In genomic region chr16:23469814-23470213, GRCh38 we compare ENCODE assay signal across 10 cellular contexts. TPM values are rescaled to one million over a fixed set of nuclear protein-coding genes. Genes with fewer than 3 reads are reported as not detected.
DNase-seq lines count a peak whose midpoint lies in the region; ATAC-seq and TF ChIP-seq lines count a peak whose summit lies in the region.
"Had no signal": no experiment of that assay in that cellular context is flagged by ENCODE, and none has a peak within 500 bp of the region (broad histone marks: within the 10 kb centered on the region; RNA-seq: fewer than 3 reads in every experiment).

No MANE protein-coding gene starts in this region.

- H3K27me3 ChIP-seq in body of pancreas (no peaks in the 10 kb centered on the region), prostate gland (replicated peaks; ENCODE audit: insufficient read depth) (no peaks in the 10 kb centered on the region)
- H3K27me3 ChIP-seq: esophagus squamous epithelium, sigmoid colon had no signal

- ATAC-seq in body of pancreas, result peak; percentile 83
- ATAC-seq in GM21825 (IDR thresholded peaks at IDR 0.05; ENCODE audit: unreplicated experiment), result no peak

- TF ChIP-seq POLR2A in body of pancreas (IDR thresholded peaks at IDR 0.05) (no peak), prostate gland (IDR thresholded peaks at IDR 0.05) (no peak)

- DNase-seq in NCI-H524 (lab: John Stamatoyannopoulos, UW), result peak; percentile 48 to 79
- no peak for DNase-seq in NCI-H524 treated with DMSO at 0.1 percent for 48 hours (lab: John Stamatoyannopoulos, UW)
- DNase-seq in NCI-H2107 treated with DMSO at 0.1 percent for 48 hours (lab: John Stamatoyannopoulos, UW; ENCODE audit: unreplicated experiment), result peak; percentile 52
- DNase-seq in body of pancreas, result peak; percentile 39 to 71 (median 50)
- DNase-seq in prostate gland (ENCODE audit: low spot score), result peak; percentile 50
- DNase-seq in retina, result no peak
- DNase-seq in NCI-H1436 (lab: John Stamatoyannopoulos, UW), result no peak
- DNase-seq: esophagus squamous epithelium, sigmoid colon had no signal

- H3K9me3 ChIP-seq in body of pancreas (no peaks in the 10 kb centered on the region), prostate gland (no peaks in the 10 kb centered on the region)
- H3K9me3 ChIP-seq: esophagus squamous epithelium, sigmoid colon had no signal

- H3K4me1 ChIP-seq in body of pancreas, result peaks cover 10% of the 10 kb centered on the region
- no peaks in the 10 kb centered on the region for H3K4me1 ChIP-seq in prostate gland (replicated peaks)
- H3K4me1 ChIP-seq: esophagus squamous epithelium, sigmoid colon had no signal

- intact Hi-C loops in body of pancreas (cut with DNase I), result no loop called here
- intact Hi-C loops in prostate gland (cut with DNase I), result no loop called here

- H3K36me3 ChIP-seq in body of pancreas (replicated peaks in 1 of 2; ENCODE audit: insufficient read depth in 1 of 2, low read depth in 2 of 2) (peaks cover 11 to 31% of the 10 kb centered on the region in 2 donors), prostate gland (peaks cover 6 to 21% of the 10 kb centered on the region in 2 donors)

- 57 to 61% methylated on average over 3 to 6 of the region's 6 CpGs for WGBS in body of pancreas, 2 donors
- 48% methylated on average over 6 of the region's 6 CpGs for WGBS in prostate gland

- TF ChIP-seq CTCF in body of pancreas (IDR thresholded peaks at IDR 0.05) (no peak), prostate gland (IDR thresholded peaks at IDR 0.05) (no peak)

- peak overlapping the region in 2 of 4 donors; percentile 36 to 55 for H3K27ac ChIP-seq in body of pancreas
- no peak overlapping the region for H3K27ac ChIP-seq in prostate gland
- H3K27ac ChIP-seq: esophagus squamous epithelium, sigmoid colon had no signal

- H3K4me3 ChIP-seq in body of pancreas (no peak overlapping the region), prostate gland (no peak overlapping the region)
- H3K4me3 ChIP-seq: esophagus squamous epithelium, sigmoid colon had no signal

RNA-seq across cellular contexts. Expression of gene COG7, which starts 16.8 kb away (rescaled TPM):
- total RNA-seq in body of pancreas (10 to 100 TPM; 19.5 to 43.5 TPM), prostate gland (10 to 100 TPM; 34.0 to 35.3 TPM)

RNA-seq across cellular contexts. Expression of gene GGA2, which starts 40.5 kb away (rescaled TPM):
- total RNA-seq in body of pancreas (10 to 100 TPM; 59.3 to 64.6 TPM), prostate gland (100 to 1,000 TPM in 1 of 2 donors, 10 to 100 TPM in 1; 75.7 to 105 TPM)

Comparison
In these comparisons a context has a peak if more than half of its experiments do, and no peak if none do; other contexts are left out.
1. DNase-seq: peak in NCI-H524 (2 of 2), NCI-H2107 treated with DMSO at 0.1 percent for 48 hours (single experiment), body of pancreas (4 of 4) and prostate gland (single experiment); none in NCI-H524 treated with DMSO at 0.1 percent for 48 hours (single experiment), retina (single experiment) and NCI-H1436 (single experiment).